In the genomic region with DNA sequence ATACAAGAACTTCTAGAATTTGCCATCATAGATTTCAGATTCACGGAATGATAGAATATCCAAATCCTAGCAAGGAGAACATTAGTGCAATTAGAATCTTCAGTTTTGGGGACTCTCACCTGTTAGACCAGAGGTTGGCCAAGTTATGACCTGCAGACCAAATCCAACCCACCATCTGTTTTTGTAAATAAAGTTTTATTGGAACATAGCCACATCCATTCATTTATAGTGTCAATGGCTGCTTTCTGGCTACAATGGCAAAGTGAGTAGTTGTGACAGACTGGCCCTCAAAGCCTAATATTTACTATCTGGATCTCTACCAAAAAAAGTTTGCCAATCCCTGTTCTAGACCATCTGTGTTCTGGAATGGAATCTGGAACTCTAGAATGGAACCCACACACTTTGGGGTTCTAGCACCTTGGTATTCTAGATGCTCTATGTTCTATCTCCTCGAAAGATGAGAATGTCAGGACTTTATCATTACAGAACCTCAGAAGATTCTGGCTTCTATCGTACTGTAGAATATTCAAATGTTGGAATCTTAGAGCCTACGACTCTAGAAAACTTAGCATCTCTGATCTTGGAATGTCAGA, we compare ENCODE assay signal across 24 cellular contexts. TPM values are rescaled to one million over a fixed set of nuclear protein-coding genes. Genes with fewer than 3 reads are reported as not detected.
"Had no signal": no experiment of that assay in that cellular context is flagged by ENCODE, and none has a peak within 500 bp of the region (broad histone marks: within the 10 kb centered on the region; RNA-seq: fewer than 3 reads in every experiment).

No MANE protein-coding gene starts in this region.

- H3K9ac ChIP-seq: SK-N-SH had no signal

- H3K4me2 ChIP-seq: SK-N-SH had no signal

- ATAC-seq: activated CD8-positive, alpha-beta memory T cell treated with anti-CD3 and anti-CD28 coated beads, Interleukin-2, amount 10 ng/mL, durations not matched to agents 7 days and 5 days; WTC11 had no signal

- H3K9me3 Mint-ChIP-seq: activated naive CD8-positive, alpha-beta T cell treated with anti-CD3 and anti-CD28 coated beads for 36 hours; activated T-cell treated with anti-CD3 and anti-CD28 coated beads, Interleukin-2, amount 50 U/mL, for 24 hours; activated T-helper 1 cell treated with anti-CD3 and anti-CD28 coated beads, Interleukin-12 subunit alpha, Interleukin-12 subunit beta, Interleukin-2, Interleukin-4 antibody, amounts not matched to agents 30 ng/mL and 10 ng/mL and 1 ng/mL, durations not matched to agents 14 hours and 24 hours and 36 hours; WTC11 had no signal

- H3K36me3 Mint-ChIP-seq: WTC11 had no signal

- H3K27ac Mint-ChIP-seq: activated CD8-positive, alpha-beta memory T cell treated with anti-CD3 and anti-CD28 coated beads, Interleukin-2, amount 10 ng/mL, durations not matched to agents 7 days and 5 days; activated naive CD8-positive, alpha-beta T cell treated with anti-CD3 and anti-CD28 coated beads for 36 hours; activated T-cell treated with anti-CD3 and anti-CD28 coated beads, Interleukin-2, amount 50 U/mL, for 24 hours; activated T-helper 1 cell treated with anti-CD3 and anti-CD28 coated beads, Interleukin-12 subunit alpha, Interleukin-12 subunit beta, Interleukin-2, Interleukin-4 antibody, amounts not matched to agents 30 ng/mL and 10 ng/mL and 1 ng/mL, durations not matched to agents 14 hours and 24 hours and 36 hours; WTC11 had no signal

- H3K4me3 ChIP-seq: Peyer's patch, SJCRH30 had no signal

- H3K4me3 Mint-ChIP-seq: activated CD8-positive, alpha-beta memory T cell treated with anti-CD3 and anti-CD28 coated beads, Interleukin-2, amount 10 ng/mL, durations not matched to agents 7 days and 5 days; activated naive CD8-positive, alpha-beta T cell treated with anti-CD3 and anti-CD28 coated beads for 36 hours; activated T-cell treated with anti-CD3 and anti-CD28 coated beads, Interleukin-2, amount 50 U/mL, for 24 hours; activated T-helper 1 cell treated with anti-CD3 and anti-CD28 coated beads, Interleukin-12 subunit alpha, Interleukin-12 subunit beta, Interleukin-2, Interleukin-4 antibody, amounts not matched to agents 30 ng/mL and 10 ng/mL and 1 ng/mL, durations not matched to agents 14 hours and 24 hours and 36 hours had no signal

- H3K27ac ChIP-seq: Peyer's patch, RWPE1, SJCRH30 had no signal

- H3K27me3 Mint-ChIP-seq: activated naive CD8-positive, alpha-beta T cell treated with anti-CD3 and anti-CD28 coated beads for 36 hours; activated T-cell treated with anti-CD3 and anti-CD28 coated beads, Interleukin-2, amount 50 U/mL, for 24 hours had no signal

- H3K36me3 ChIP-seq: Peyer's patch, SJCRH30 had no signal

- H3K27me3 ChIP-seq: Peyer's patch, SJCRH30 had no signal

- H3K9me3 ChIP-seq: Peyer's patch, SJCRH30, SK-N-SH had no signal

- DNase-seq: activated CD4-positive, alpha-beta T cell treated with anti-CD3 and anti-CD28 coated beads for 48 hours; activated CD4-positive, alpha-beta T cell treated with anti-CD3 and anti-CD28 coated beads, Interleukin-2, amount 50 U/mL, for 4 hours; activated CD4-positive, CD25-positive, alpha-beta regulatory T cell treated with anti-CD3 and anti-CD28 coated beads, Interleukin-2, amount 50 U/mL, for 72 hours; activated CD8-positive, alpha-beta memory T cell treated with anti-CD3 and anti-CD28 coated beads, Interleukin-2, amount 10 ng/mL, durations not matched to agents 7 days and 5 days; activated effector memory CD4-positive, alpha-beta T cell treated with Interleukin-2 at 50 U/mL for 16 hours; activated naive CD4-positive, alpha-beta T cell treated with Interleukin-2 at 50 U/mL for 16 hours; activated naive CD8-positive, alpha-beta T cell treated with anti-CD3 and anti-CD28 coated beads for 36 hours; activated T-cell treated with anti-CD3 and anti-CD28 coated beads, Interleukin-2, amount 50 U/mL, for 24 hours; cerebellar nuclear complex; Kasumi-1; NCI-H1105 treated with DMSO at 0.1 percent for 48 hours; NCI-H1436 treated with DMSO at 0.1 percent for 48 hours; NCI-H187 treated with DMSO at 0.1 percent for 48 hours; NCI-H2081 treated with DMSO at 0.1 percent for 48 hours; NCI-H524; Peyer's patch; Right ventricle myocardium superior; SJCRH30; SK-N-SH; T-helper 9 cell had no signal

RNA-seq across cellular contexts. Expression of gene SLC8A2, which starts 9.9 kb away (rescaled TPM):
- total RNA-seq: activated T-helper 1 cell treated with anti-CD3 and anti-CD28 coated beads, Interleukin-12 subunit alpha, Interleukin-12 subunit beta, Interleukin-2, Interleukin-4 antibody, amounts not matched to agents 30 ng/mL and 10 ng/mL and 1 ng/mL, durations not matched to agents 14 hours and 24 hours and 36 hours; T-helper 1 cell treated with Interleukin-12 subunit alpha and Interleukin-12 subunit beta and Interleukin-4 antibody, amounts not matched to agents 30 ng/mL and 1 ng/mL, for 36 hours had no signal
